8 cellular contexts compared by ENCODE assay signal in genomic region chr3:66378256-66378655, GRCh38.
DNase-seq lines count a peak whose midpoint lies in the region; ATAC-seq and TF ChIP-seq lines count a peak whose summit lies in the region.

No MANE protein-coding gene starts in this region.

- TF ChIP-seq CTCF in AG04449 (IDR thresholded peaks at IDR 0.05; ENCODE audit: insufficient read depth, low read length, missing control alignments): peak; percentile 51
- TF ChIP-seq CTCF in fibroblast of mammary gland (conservative IDR thresholded peaks at IDR 0.05; ENCODE audit: control insufficient read depth, insufficient read depth, low read depth, low read length): peak; percentile 49

- POLR2A ChIA-PET in AG04449 (lab: Yijun Ruan, JAX): no interaction called here

- CTCF ChIA-PET in AG04449 (lab: Yijun Ruan, JAX): interaction anchor here (0.8 to 3.7 kb wide), 30 partner anchors 8 to 445 kb away, joined by 3 to 36 read pairs (median 4); no protein-coding TSS in a partner anchor

- no peak for ATAC-seq in GM21576 (IDR thresholded peaks at IDR 0.05; ENCODE audit: unreplicated experiment)

- H3K4me3 ChIP-seq in AG04449 (ENCODE audit: low read depth, low read length): no peak overlapping the region
- H3K4me3 ChIP-seq in fibroblast of mammary gland (ENCODE audit: control insufficient read depth, low read depth, low read length): no peak overlapping the region

- DNase-seq in AG04449 (ENCODE audit: low read depth, low spot score) (no peak), HCEC 1CT (peak; percentile 5), fibroblast of mammary gland (ENCODE audit: low read depth) (peak; percentile 30), NCI-H1048 (lab: John Stamatoyannopoulos, UW) (no peak), Kasumi-1 (lab: John Stamatoyannopoulos, UW) (no peak)
- DNase-seq in activated CD4-positive, alpha-beta T cell treated with anti-CD3 and anti-CD28 coated beads, Interleukin-2, amount 50 U/mL, for 48 hours: peak; percentile 31 to 59
- peak; percentile 54 for DNase-seq in stimulated activated CD8-positive, alpha-beta memory T cell treated with anti-CD3 and anti-CD28 coated beads, Interleukin-4, amount 100 ng/mL, for 48 hours

Comparison
In these comparisons a context has a peak if more than half of its experiments do, and no peak if none do; other contexts are left out.
1. DNase-seq: peak in HCEC 1CT (single experiment), activated CD4-positive, alpha-beta T cell treated with anti-CD3 and anti-CD28 coated beads, Interleukin-2, amount 50 U/mL, for 48 hours (2 of 2), fibroblast of mammary gland (single experiment) and stimulated activated CD8-positive, alpha-beta memory T cell treated with anti-CD3 and anti-CD28 coated beads, Interleukin-4, amount 100 ng/mL, for 48 hours (single experiment); none in AG04449 (single experiment), NCI-H1048 (single experiment) and Kasumi-1 (0 of 2).